ENCODE assay signal across 32 cellular contexts in the genomic region with DNA sequence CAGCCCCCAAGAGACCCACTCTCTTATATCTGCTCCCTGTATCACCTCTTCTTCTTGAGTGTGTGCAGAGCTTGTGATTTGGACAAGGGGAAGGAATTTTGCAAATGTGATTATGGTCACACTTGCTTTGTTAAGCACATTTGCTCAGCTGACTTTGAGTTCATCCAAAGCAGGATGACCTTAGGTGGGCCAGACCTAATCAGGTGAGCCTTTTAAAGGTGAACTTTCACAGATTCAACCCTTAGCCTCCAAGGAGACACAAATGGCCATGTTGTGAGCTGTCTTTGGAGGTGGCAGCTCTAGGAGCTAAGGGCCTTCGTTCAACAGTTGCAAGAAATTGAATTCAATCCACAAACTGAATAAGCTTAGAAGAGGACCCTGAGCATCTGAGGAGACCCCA.
"Had no signal": no experiment of that assay in that cellular context is flagged by ENCODE, and none has a peak within 500 bp of the region (broad histone marks: within the 10 kb centered on the region; RNA-seq: fewer than 3 reads in every experiment).

No MANE protein-coding gene starts in this region.

- H3K27me3 ChIP-seq: adrenal gland, ascending aorta, body of pancreas, brain microvascular endothelial cell, breast epithelium, cardiac muscle cell had no signal

- H3K4me1 ChIP-seq: adrenal gland, ascending aorta, body of pancreas, breast epithelium had no signal

- H3K4me3 ChIP-seq: adrenal gland, ascending aorta, body of pancreas, breast epithelium, cardiac muscle cell had no signal

- ATAC-seq: activated naive CD4-positive, alpha-beta T cell treated with anti-CD3 and anti-CD28 coated beads, Interleukin-2, amount 50 U/mL, for 72 hours; activated naive CD8-positive, alpha-beta T cell treated with anti-CD3 and anti-CD28 coated beads, Interleukin-2, amount 50 U/mL, for 24 hours; activated T-cell treated with anti-CD3 and anti-CD28 coated beads, Interleukin-2, amount 50 U/mL, for 4 hours; activated T-cell treated with anti-CD3 and anti-CD28 coated beads, Interleukin-2, amount 50 U/mL, for 72 hours; activated T-helper 17 cell treated with anti-CD3 and anti-CD28 coated beads, Interleukin-2, amount 50 U/mL, for 72 hours; body of pancreas had no signal

- H3K27ac ChIP-seq: adrenal gland, ascending aorta, body of pancreas, brain microvascular endothelial cell, breast epithelium, cardiac muscle cell had no signal

- H3K36me3 ChIP-seq: adrenal gland, ascending aorta, brain microvascular endothelial cell, breast epithelium, cardiac muscle cell had no signal

- DNase-seq: activated effector memory CD4-positive, alpha-beta T cell treated with anti-CD3 and anti-CD28 coated beads, Interleukin-2, amount 50 U/mL, for 16 hours; activated effector memory CD4-positive, alpha-beta T cell treated with Interleukin-2 at 50 U/mL for 16 hours; activated gamma-delta T cell; activated gamma-delta T cell treated with Interleukin-2 at 50 U/mL for 16 hours; activated naive CD4-positive, alpha-beta T cell; activated naive CD4-positive, alpha-beta T cell treated with anti-CD3 and anti-CD28 coated beads for 36 hours; activated naive CD4-positive, alpha-beta T cell treated with anti-CD3 and anti-CD28 coated beads, Interleukin-2, amount 10 ng/mL, durations not matched to agents 7 days and 5 days; activated naive CD4-positive, alpha-beta T cell treated with anti-CD3 and anti-CD28 coated beads, Interleukin-2, amount 50 U/mL, for 16 hours; activated naive CD4-positive, alpha-beta T cell treated with Interleukin-2 at 50 U/mL for 16 hours; activated naive CD8-positive, alpha-beta T cell treated with anti-CD3 and anti-CD28 coated beads for 36 hours; activated naive CD8-positive, alpha-beta T cell treated with anti-CD3 and anti-CD28 coated beads, Interleukin-2, amount 10 ng/mL, durations not matched to agents 7 days and 5 days; activated naive CD8-positive, alpha-beta T cell treated with anti-CD3 and anti-CD28 coated beads, Interleukin-2, amount 50 U/mL, for 24 hours; activated T-cell treated with anti-CD3 and anti-CD28 coated beads, Interleukin-2, amount 50 U/mL, for 4 hours; activated T-cell treated with anti-CD3 and anti-CD28 coated beads, Interleukin-2, amount 50 U/mL, for 48 hours; activated T-cell treated with anti-CD3 and anti-CD28 coated beads, Interleukin-2, amount 50 U/mL, for 72 hours; adrenal gland; amniotic stem cell; amygdala; anterior cingulate cortex; aorta; body of pancreas; brain microvascular endothelial cell; caudate nucleus; central memory CD4-positive, alpha-beta T cell; cerebellar nuclear complex had no signal

- FAIRE-seq: astrocyte, bronchial epithelial cell had no signal

- H3K9me3 ChIP-seq: adrenal gland, ascending aorta, body of pancreas, breast epithelium had no signal
